8 cellular contexts compared by ENCODE assay signal in the genomic region with DNA sequence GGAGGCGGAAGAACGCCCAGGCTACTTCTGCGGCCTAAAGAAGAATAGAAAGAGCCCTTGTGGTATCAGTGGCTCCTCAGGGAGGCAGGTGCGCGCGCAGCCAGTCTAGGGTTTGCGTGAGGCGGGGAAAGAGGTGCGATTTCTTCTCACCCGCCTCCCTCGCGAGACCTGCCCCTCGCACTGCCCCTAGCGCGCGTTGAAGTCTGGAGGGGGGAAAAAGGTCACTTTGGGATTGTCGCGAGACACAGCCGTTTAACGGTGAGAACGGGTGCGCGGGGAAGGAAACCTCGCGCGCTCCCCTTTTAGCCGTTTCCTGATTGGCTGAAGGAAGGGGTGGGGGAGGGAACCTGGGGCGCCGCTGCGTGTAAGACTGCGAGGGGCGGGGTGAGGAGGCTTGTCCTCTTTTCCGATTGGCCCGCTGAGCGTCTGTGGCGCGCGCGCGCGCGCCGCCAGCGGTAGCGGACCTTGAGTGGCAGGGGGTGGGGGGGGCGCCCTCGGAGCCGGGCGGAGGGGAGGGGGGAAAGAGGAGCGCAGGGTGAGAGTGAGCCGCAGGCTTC. TPM values are rescaled to one million over a fixed set of nuclear protein-coding genes. Genes with fewer than 3 reads are reported as not detected.
DNase-seq lines count a peak whose midpoint lies in the region; ATAC-seq and TF ChIP-seq lines count a peak whose summit lies in the region.

A gene with protein sequence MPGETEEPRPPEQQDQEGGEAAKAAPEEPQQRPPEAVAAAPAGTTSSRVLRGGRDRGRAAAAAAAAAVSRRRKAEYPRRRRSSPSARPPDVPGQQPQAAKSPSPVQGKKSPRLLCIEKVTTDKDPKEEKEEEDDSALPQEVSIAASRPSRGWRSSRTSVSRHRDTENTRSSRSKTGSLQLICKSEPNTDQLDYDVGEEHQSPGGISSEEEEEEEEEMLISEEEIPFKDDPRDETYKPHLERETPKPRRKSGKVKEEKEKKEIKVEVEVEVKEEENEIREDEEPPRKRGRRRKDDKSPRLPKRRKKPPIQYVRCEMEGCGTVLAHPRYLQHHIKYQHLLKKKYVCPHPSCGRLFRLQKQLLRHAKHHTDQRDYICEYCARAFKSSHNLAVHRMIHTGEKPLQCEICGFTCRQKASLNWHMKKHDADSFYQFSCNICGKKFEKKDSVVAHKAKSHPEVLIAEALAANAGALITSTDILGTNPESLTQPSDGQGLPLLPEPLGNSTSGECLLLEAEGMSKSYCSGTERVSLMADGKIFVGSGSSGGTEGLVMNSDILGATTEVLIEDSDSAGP (plus strand): TSS at position 429 of the 557 bp plus-strand sequence. CDS start 219 bp downstream, outside the sequence.

- DNase-seq in NCI-H2081 treated with DMSO at 0.1 percent for 48 hours (lab: John Stamatoyannopoulos, UW) (peak; percentile 73), T1000 (lab: John Stamatoyannopoulos, UW) (peak; percentile 84), astrocyte of the cerebellum (ENCODE audit: low read depth) (peak; percentile 97), hepatic stellate cell (ENCODE audit: low spot score) (peak; percentile 92), putamen (ENCODE audit: low spot score) (peak; percentile 99), uterus (peak; percentile 97 to 99)

- H3K27ac ChIP-seq in uterus: peak within 1 kb of the TSS; percentile 99 to 100

- no peaks in the 10 kb centered on the region for H3K27me3 ChIP-seq in uterus

- ATAC-seq in GM18502 (IDR thresholded peaks at IDR 0.05; ENCODE audit: poor library complexity, unreplicated experiment) (peak; percentile 38), HG02973 (IDR thresholded peaks at IDR 0.05; ENCODE audit: unreplicated experiment) (peak; percentile 35)

- TF ChIP-seq POLR2A in uterus (IDR thresholded peaks at IDR 0.05): peak; percentile 68 to 80

- H3K36me3 ChIP-seq in uterus: no peaks in the 10 kb centered on the region

- H3K4me1 ChIP-seq in uterus: peaks cover 3 to 14% of the 10 kb centered on the region in 2 donors

- in situ Hi-C loops in astrocyte of the cerebellum (cut with HindIII; ENCODE audit: low sequenced_read_pairs): no loop called here

- no peaks in the 10 kb centered on the region for H3K9me3 ChIP-seq in uterus

- H3K4me3 ChIP-seq in astrocyte of the cerebellum (ENCODE audit: low read depth, low read length) (peak within 1 kb of the TSS; percentile 86), uterus (peak within 1 kb of the TSS; percentile 96 to 99)

- intact Hi-C loops in uterus (cut with DNase I; ENCODE audit: low total_unique reads): loop anchor here (10.0 kb wide), 1 partner anchor 566 kb away; the partner anchor contains the start of gene FAM111A

- TF ChIP-seq CTCF in astrocyte of the cerebellum (IDR thresholded peaks at IDR 0.05; ENCODE audit: low read depth, low read length, missing control alignments) (no peak), uterus (IDR thresholded peaks at IDR 0.05) (peak in 1 of 4 experiments; percentile 21)

RNA-seq across cellular contexts. Expression of the gene that starts here (rescaled TPM):
- total RNA-seq in uterus: 10 to 100 TPM; 19.2 to 57.7 (median 48.9) TPM

Comparison
In these comparisons a context has a peak if more than half of its experiments do, and no peak if none do; other contexts are left out.
1. Peak in every context shown above with its lines: DNase-seq, ATAC-seq, H3K4me3 ChIP-seq and H3K27ac ChIP-seq.